ENCODE assay signal across 1 cellular context in the genomic region with DNA sequence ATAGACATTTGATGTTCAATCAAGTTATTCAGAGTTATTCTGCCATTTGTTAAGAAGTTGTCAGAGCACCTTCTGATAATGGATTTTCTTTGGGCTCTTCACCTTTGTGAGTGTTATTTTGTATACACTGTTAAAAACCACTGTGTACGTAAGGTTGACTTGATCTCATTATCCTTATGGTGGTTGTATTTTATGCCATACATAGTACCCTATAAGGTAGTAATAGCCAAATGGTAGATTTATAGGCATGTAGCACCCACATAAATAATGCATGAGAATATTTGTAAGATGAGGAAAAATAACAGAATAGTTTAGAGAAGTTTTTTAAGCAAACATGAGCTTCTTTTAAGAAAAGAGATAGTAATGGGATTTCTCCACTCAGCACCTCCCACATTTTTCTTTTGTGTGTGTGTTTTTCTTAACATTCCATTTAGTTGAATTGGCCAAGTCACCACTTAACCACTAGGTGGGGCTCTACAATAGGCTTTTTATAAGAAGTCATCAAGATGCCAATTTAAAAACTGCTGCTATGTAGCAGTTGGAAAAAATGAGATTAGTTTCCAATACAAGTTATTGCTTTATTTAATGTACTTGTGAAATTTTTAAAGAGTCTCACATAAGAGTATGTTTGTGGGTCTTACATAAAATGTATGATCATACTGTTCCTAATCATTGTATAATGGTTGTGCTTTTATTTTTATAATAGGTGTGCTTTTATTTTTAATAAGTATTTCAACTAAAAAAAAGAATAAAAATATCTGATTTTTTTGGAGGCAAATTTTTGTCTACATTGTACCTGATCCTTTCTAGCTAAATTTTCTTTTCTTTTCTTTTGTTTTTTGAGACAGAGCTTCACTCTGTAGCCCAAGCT.
TF ChIP-seq lines count a peak whose summit lies in the region.

No MANE protein-coding gene starts in this region.

TF ChIP-seq in K562, 482 proteins besides CTCF, POLR2A, EP300 and RAD21 (continued from another document and continues in another):
- TF ChIP-seq, protein P1, sequence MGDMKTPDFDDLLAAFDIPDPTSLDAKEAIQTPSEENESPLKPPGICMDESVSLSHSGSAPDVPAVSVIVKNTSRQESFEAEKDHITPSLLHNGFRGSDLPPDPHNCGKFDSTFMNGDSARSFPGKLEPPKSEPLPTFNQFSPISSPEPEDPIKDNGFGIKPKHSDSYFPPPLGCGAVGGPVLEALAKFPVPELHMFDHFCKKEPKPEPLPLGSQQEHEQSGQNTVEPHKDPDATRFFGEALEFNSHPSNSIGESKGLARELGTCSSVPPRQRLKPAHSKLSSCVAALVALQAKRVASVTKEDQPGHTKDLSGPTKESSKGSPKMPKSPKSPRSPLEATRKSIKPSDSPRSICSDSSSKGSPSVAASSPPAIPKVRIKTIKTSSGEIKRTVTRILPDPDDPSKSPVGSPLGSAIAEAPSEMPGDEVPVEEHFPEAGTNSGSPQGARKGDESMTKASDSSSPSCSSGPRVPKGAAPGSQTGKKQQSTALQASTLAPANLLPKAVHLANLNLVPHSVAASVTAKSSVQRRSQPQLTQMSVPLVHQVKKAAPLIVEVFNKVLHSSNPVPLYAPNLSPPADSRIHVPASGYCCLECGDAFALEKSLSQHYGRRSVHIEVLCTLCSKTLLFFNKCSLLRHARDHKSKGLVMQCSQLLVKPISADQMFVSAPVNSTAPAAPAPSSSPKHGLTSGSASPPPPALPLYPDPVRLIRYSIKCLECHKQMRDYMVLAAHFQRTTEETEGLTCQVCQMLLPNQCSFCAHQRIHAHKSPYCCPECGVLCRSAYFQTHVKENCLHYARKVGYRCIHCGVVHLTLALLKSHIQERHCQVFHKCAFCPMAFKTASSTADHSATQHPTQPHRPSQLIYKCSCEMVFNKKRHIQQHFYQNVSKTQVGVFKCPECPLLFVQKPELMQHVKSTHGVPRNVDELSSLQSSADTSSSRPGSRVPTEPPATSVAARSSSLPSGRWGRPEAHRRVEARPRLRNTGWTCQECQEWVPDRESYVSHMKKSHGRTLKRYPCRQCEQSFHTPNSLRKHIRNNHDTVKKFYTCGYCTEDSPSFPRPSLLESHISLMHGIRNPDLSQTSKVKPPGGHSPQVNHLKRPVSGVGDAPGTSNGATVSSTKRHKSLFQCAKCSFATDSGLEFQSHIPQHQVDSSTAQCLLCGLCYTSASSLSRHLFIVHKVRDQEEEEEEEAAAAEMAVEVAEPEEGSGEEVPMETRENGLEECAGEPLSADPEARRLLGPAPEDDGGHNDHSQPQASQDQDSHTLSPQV (IDR thresholded peaks at IDR 0.05) = 0 out of 2 replicates have a peak, but pooled peaks have one; percentile 17
- TF ChIP-seq, protein P2, sequence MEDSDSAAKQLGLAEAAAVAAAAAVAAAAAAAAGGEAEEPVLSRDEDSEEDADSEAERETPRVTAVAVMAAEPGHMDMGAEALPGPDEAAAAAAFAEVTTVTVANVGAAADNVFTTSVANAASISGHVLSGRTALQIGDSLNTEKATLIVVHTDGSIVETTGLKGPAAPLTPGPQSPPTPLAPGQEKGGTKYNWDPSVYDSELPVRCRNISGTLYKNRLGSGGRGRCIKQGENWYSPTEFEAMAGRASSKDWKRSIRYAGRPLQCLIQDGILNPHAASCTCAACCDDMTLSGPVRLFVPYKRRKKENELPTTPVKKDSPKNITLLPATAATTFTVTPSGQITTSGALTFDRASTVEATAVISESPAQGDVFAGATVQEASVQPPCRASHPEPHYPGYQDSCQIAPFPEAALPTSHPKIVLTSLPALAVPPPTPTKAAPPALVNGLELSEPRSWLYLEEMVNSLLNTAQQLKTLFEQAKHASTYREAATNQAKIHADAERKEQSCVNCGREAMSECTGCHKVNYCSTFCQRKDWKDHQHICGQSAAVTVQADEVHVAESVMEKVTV (CRISPR knock-in tag; IDR thresholded peaks at IDR 0.05) = peak; percentile 78; the same call in 1 of the 2 replicates
- TF ChIP-seq SMAD4 (CRISPR knock-in tag; conservative IDR thresholded peaks at IDR 0.05) (no peak), ZBTB8A (IDR thresholded peaks at IDR 0.05; ENCODE audit: partially characterized antibody) (no peak), SRF (CRISPR knock-in tag; IDR thresholded peaks at IDR 0.05) (no peak), CBX2 (IDR thresholded peaks at IDR 0.05; ENCODE audit: insufficient read depth, low read length, poor library complexity, severe bottlenecking) (no peak), ZNF445 (CRISPR knock-in tag; IDR thresholded peaks at IDR 0.05; ENCODE audit: low read depth) (no peak), SMAD2 (IDR thresholded peaks at IDR 0.05; ENCODE audit: low read depth, low read length) (no peak), SMAD1 (IDR thresholded peaks at IDR 0.05; ENCODE audit: low read depth, low read length, partially characterized antibody) (no peak), HNRNPUL1 (IDR thresholded peaks at IDR 0.05; ENCODE audit: low read length) (no peak), CEBPB (tag; IDR thresholded peaks at IDR 0.05) (no peak), BACH1 (tag; IDR thresholded peaks at IDR 0.05) (no peak), NR2C1 (IDR thresholded peaks at IDR 0.05) (no peak), NR2C1 (tag; IDR thresholded peaks at IDR 0.05) (no peak), POLR2H (tag; IDR thresholded peaks at IDR 0.05; ENCODE audit: low read depth) (peak; percentile 58; the same call in 1 of the 2 replicates), RBM17 (IDR thresholded peaks at IDR 0.05; ENCODE audit: borderline replicate concordance, low read depth, low read length) (no peak), ZBED1 (IDR thresholded peaks at IDR 0.05) (no peak), SP2 (IDR thresholded peaks at IDR 0.05; ENCODE audit: extremely low read depth, low read depth, low read length, poor library complexity, severe bottlenecking) (no peak), SOX6 (IDR thresholded peaks at IDR 0.05) (no peak), FOXM1 (IDR thresholded peaks at IDR 0.05; ENCODE audit: low read depth) (peak; percentile 12; the same call in 1 of the 2 replicates), FOXM1 (CRISPR knock-in tag; IDR thresholded peaks at IDR 0.05; ENCODE audit: low read depth) (no peak), FOSL1 (tag; conservative IDR thresholded peaks at IDR 0.05) (peak; percentile 29; the same call in 1 of the 2 replicates), C11orf30 (IDR thresholded peaks at IDR 0.05; ENCODE audit: low read depth) (no peak), HMG20B (CRISPR knock-in tag; IDR thresholded peaks at IDR 0.05) (no peak), EHMT2 (IDR thresholded peaks at IDR 0.05) (no peak), MYC (IDR thresholded peaks at IDR 0.05; ENCODE audit: low read depth, low read length) (no peak), MYC (CRISPR knock-in tag; IDR thresholded peaks at IDR 0.05; ENCODE audit: borderline replicate concordance, low read depth) (no peak), ETV5 (CRISPR knock-in tag; IDR thresholded peaks at IDR 0.05; ENCODE audit: low read depth) (no peak), ZSCAN29 (IDR thresholded peaks at IDR 0.05) (no peak), TFAM (CRISPR knock-in tag; conservative IDR thresholded peaks at IDR 0.05) (no peak), ZNF561 (CRISPR knock-in tag; conservative IDR thresholded peaks at IDR 0.05) (no peak), ZNF76 (CRISPR knock-in tag; IDR thresholded peaks at IDR 0.05; ENCODE audit: borderline replicate concordance) (no peak), CBFA2T2 (conservative IDR thresholded peaks at IDR 0.05) (no peak), ZFP1 (CRISPR knock-in tag; IDR thresholded peaks at IDR 0.05) (no peak), NR4A1 (CRISPR knock-in tag; IDR thresholded peaks at IDR 0.05) (no peak), NR4A1 (tag; IDR thresholded peaks at IDR 0.05) (no peak), ZNF785 (CRISPR knock-in tag; IDR thresholded peaks at IDR 0.05) (no peak), ESRRB (CRISPR knock-in tag; IDR thresholded peaks at IDR 0.05; ENCODE audit: borderline replicate concordance) (no peak), GABPB1 (CRISPR knock-in tag; IDR thresholded peaks at IDR 0.05) (no peak), PCBP2 (IDR thresholded peaks at IDR 0.05; ENCODE audit: low read depth, low read length, poor library complexity, severe bottlenecking) (no peak), NFIC (IDR thresholded peaks at IDR 0.05) (no peak), ZNF253 (CRISPR knock-in tag; conservative IDR thresholded peaks at IDR 0.05) (no peak), ZNF197 (CRISPR knock-in tag; IDR thresholded peaks at IDR 0.05; ENCODE audit: low read depth) (no peak), ZZZ3 (IDR thresholded peaks at IDR 0.05) (peak; percentile 80; the same call in 1 of the 2 replicates), TAF15 (IDR thresholded peaks at IDR 0.05; ENCODE audit: low read depth, low read length) (no peak), NFYB (IDR thresholded peaks at IDR 0.05; ENCODE audit: extremely low read depth, insufficient read length) (no peak), MIER1 (IDR thresholded peaks at IDR 0.05; ENCODE audit: low read depth) (no peak), ZNF217 (CRISPR knock-in tag; IDR thresholded peaks at IDR 0.05) (no peak), PTTG1 (tag; IDR thresholded peaks at IDR 0.05; ENCODE audit: low read depth) (no peak), ZNF668 (CRISPR knock-in tag; IDR thresholded peaks at IDR 0.05) (no peak), KAT7 (CRISPR knock-in tag; IDR thresholded peaks at IDR 0.05; ENCODE audit: borderline replicate concordance) (no peak), ELF4 (CRISPR knock-in tag; IDR thresholded peaks at IDR 0.05) (no peak)
- TF ChIP-seq, protein P3, sequence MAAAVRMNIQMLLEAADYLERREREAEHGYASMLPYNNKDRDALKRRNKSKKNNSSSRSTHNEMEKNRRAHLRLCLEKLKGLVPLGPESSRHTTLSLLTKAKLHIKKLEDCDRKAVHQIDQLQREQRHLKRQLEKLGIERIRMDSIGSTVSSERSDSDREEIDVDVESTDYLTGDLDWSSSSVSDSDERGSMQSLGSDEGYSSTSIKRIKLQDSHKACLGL (CRISPR knock-in tag; IDR thresholded peaks at IDR 0.05; ENCODE audit: borderline replicate concordance, poor library complexity, severe bottlenecking) = no peak
- TF ChIP-seq, protein P4, sequence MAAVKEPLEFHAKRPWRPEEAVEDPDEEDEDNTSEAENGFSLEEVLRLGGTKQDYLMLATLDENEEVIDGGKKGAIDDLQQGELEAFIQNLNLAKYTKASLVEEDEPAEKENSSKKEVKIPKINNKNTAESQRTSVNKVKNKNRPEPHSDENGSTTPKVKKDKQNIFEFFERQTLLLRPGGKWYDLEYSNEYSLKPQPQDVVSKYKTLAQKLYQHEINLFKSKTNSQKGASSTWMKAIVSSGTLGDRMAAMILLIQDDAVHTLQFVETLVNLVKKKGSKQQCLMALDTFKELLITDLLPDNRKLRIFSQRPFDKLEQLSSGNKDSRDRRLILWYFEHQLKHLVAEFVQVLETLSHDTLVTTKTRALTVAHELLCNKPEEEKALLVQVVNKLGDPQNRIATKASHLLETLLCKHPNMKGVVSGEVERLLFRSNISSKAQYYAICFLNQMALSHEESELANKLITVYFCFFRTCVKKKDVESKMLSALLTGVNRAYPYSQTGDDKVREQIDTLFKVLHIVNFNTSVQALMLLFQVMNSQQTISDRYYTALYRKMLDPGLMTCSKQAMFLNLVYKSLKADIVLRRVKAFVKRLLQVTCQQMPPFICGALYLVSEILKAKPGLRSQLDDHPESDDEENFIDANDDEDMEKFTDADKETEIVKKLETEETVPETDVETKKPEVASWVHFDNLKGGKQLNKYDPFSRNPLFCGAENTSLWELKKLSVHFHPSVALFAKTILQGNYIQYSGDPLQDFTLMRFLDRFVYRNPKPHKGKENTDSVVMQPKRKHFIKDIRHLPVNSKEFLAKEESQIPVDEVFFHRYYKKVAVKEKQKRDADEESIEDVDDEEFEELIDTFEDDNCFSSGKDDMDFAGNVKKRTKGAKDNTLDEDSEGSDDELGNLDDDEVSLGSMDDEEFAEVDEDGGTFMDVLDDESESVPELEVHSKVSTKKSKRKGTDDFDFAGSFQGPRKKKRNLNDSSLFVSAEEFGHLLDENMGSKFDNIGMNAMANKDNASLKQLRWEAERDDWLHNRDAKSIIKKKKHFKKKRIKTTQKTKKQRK (IDR thresholded peaks at IDR 0.05; ENCODE audit: borderline replicate concordance, low read depth, low read length) = no peak
- TF ChIP-seq, protein P5, sequence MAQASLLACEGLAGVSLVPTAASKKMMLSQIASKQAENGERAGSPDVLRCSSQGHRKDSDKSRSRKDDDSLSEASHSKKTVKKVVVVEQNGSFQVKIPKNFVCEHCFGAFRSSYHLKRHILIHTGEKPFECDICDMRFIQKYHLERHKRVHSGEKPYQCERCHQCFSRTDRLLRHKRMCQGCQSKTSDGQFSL (CRISPR knock-in tag; IDR thresholded peaks at IDR 0.05) = no peak
- TF ChIP-seq, protein P5 (tag; IDR thresholded peaks at IDR 0.05) = no peak
- TF ChIP-seq, protein P6, sequence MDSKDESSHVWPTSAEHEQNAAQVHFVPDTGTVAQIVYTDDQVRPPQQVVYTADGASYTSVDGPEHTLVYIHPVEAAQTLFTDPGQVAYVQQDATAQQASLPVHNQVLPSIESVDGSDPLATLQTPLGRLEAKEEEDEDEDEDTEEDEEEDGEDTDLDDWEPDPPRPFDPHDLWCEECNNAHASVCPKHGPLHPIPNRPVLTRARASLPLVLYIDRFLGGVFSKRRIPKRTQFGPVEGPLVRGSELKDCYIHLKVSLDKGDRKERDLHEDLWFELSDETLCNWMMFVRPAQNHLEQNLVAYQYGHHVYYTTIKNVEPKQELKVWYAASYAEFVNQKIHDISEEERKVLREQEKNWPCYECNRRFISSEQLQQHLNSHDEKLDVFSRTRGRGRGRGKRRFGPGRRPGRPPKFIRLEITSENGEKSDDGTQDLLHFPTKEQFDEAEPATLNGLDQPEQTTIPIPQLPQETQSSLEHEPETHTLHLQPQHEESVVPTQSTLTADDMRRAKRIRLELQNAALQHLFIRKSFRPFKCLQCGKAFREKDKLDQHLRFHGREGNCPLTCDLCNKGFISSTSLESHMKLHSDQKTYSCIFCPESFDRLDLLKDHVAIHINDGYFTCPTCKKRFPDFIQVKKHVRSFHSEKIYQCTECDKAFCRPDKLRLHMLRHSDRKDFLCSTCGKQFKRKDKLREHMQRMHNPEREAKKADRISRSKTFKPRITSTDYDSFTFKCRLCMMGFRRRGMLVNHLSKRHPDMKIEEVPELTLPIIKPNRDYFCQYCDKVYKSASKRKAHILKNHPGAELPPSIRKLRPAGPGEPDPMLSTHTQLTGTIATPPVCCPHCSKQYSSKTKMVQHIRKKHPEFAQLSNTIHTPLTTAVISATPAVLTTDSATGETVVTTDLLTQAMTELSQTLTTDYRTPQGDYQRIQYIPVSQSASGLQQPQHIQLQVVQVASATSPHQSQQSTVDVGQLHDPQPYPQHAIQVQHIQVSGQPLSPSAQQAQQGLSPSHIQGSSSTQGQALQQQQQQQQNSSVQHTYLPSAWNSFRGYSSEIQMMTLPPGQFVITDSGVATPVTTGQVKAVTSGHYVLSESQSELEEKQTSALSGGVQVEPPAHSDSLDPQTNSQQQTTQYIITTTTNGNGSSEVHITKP (IDR thresholded peaks at IDR 0.05; ENCODE audit: partially characterized antibody) = no peak
- TF ChIP-seq, protein P7, sequence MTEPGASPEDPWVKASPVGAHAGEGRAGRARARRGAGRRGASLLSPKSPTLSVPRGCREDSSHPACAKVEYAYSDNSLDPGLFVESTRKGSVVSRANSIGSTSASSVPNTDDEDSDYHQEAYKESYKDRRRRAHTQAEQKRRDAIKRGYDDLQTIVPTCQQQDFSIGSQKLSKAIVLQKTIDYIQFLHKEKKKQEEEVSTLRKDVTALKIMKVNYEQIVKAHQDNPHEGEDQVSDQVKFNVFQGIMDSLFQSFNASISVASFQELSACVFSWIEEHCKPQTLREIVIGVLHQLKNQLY (CRISPR knock-in tag; conservative IDR thresholded peaks at IDR 0.05) = no peak
